In the genomic region with DNA sequence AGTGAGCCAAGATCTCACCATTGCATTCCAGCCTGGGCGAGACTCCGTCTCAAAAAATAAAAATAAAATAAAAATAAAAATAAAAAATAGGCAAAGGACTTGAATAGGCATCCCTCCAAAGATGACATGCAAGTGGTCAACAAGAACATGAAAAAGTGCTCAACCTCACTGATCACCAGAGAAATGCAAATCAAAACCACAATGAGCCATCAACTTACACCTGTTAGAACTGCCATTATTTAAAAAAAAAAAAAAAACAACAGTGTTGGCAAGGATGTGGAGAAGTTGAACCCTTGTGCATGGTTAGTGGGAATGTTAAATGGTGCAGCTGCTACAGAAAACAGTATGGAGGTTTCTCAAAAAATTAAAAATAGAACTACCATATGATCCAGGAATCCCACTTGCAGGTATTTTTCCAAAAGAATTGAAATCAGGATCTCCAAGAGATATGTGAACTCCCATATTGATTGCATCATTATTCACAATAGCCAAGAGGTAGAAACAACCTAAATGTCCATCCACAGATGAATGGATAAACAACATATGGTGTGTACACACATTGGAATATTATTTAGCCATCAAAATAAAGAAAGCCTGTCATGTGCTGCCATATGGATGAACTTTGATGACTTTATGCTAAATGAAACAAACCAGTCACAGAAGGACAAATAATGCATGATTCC, we compare ENCODE assay signal across 22 cellular contexts. TPM values are rescaled to one million over a fixed set of nuclear protein-coding genes. Genes with fewer than 3 reads are reported as not detected.
DNase-seq lines count a peak whose midpoint lies in the region; ATAC-seq, FAIRE-seq and TF ChIP-seq lines count a peak whose summit lies in the region.
"Had no signal": no experiment of that assay in that cellular context is flagged by ENCODE, and none has a peak within 500 bp of the region (broad histone marks: within the 10 kb centered on the region; RNA-seq: fewer than 3 reads in every experiment).

No MANE protein-coding gene starts in this region.

- POLR2A ChIA-PET in K562 (lab: Yijun Ruan, JAX), result no interaction called here

- H3K4me3 ChIP-seq in K562 (no peak overlapping the region), SJCRH30 (no peak overlapping the region)
- H3K4me3 ChIP-seq: mucosa of descending colon, sigmoid colon had no signal

- H4K20me1 ChIP-seq in K562 (replicated peaks; ENCODE audit: control insufficient read depth, insufficient read depth, low read length), result no peaks in the 10 kb centered on the region

- H3K4me1 ChIP-seq in K562 (replicated peaks in 1 of 2; ENCODE audit: control insufficient read depth in 2 of 2, insufficient read depth in 2 of 2, low read length in 2 of 2), result peaks cover 23 to 29% of the 10 kb centered on the region in 2 experiments
- 0 out of 2 replicates have a peak, but pooled peaks cover 4% of the 10 kb centered on the region for H3K4me1 ChIP-seq in SJCRH30
- H3K4me1 ChIP-seq: sigmoid colon had no signal

- no peaks in the 10 kb centered on the region for H3K9me1 ChIP-seq in K562 (ENCODE audit: control insufficient read depth, insufficient read depth, low read length)

- no peak for TF ChIP-seq RAD21 in K562 (CRISPR knock-in tag; conservative IDR thresholded peaks at IDR 0.05 in 1 of 2, IDR thresholded peaks at IDR 0.05 in 1 of 2)

- FAIRE-seq in K562 (lab: Jason Lieb, UNC), result no peak
- FAIRE-seq: colon, TTC549 had no signal

- TF ChIP-seq EP300 in K562 (IDR thresholded peaks at IDR 0.05; ENCODE audit: low read length), result no peak

- TF ChIP-seq POLR2A in K562 (conservative IDR thresholded peaks at IDR 0.05), result no peak

- no peak for TF ChIP-seq CTCF in K562 (IDR thresholded peaks at IDR 0.05 in 2 of 3, conservative IDR thresholded peaks at IDR 0.05 in 1 of 3; ENCODE audit: insufficient read depth in 2 of 3, low read depth in 1 of 3, low read length in 3 of 3)

- H3K27me3 ChIP-seq in K562 (ENCODE audit: control insufficient read depth in 2 of 2, insufficient read depth in 2 of 2, low read length in 2 of 2) (no peaks in the 10 kb centered on the region), SJCRH30 (peaks cover 3% of the 10 kb centered on the region; the same call in 1 of the 2 replicates)
- H3K27me3 ChIP-seq: sigmoid colon had no signal

- H3K79me2 ChIP-seq in K562 (ENCODE audit: control insufficient read depth, insufficient read depth, low read length), result no peaks in the 10 kb centered on the region

- in situ Hi-C loops in K562 (cut with MboI), result loop anchor here (25.0 kb wide), 2 partner anchors 509 to 834 kb away; partner anchors contain the start of gene FOXS1

- H3K36me3 ChIP-seq in K562 (ENCODE audit: control insufficient read depth, insufficient read depth, low read length) (no peaks in the 10 kb centered on the region), SJCRH30 (no peaks in the 10 kb centered on the region)
- H3K36me3 ChIP-seq: sigmoid colon had no signal

- no peak overlapping the region for H3K9ac ChIP-seq in K562 (ENCODE audit: insufficient read depth in 1 of 2, low read depth in 2 of 2, low read length in 2 of 2)

- no TSS peak for BruUV-seq in K562 (replicated peaks; lab: Mats Ljungman, UMichigan)

- CTCF ChIA-PET in K562 (lab: Yijun Ruan, JAX; ENCODE audit: low intra/inter-chr PET ratio), result no interaction called here

- no peak overlapping the region for H2AFZ ChIP-seq in K562 (ENCODE audit: low read depth, low read length)

- ATAC-seq in GM18517 (IDR thresholded peaks at IDR 0.05; ENCODE audit: unreplicated experiment) (peak; percentile 79), GM21576 (IDR thresholded peaks at IDR 0.05; ENCODE audit: unreplicated experiment) (peak; percentile 41), HG03432 (IDR thresholded peaks at IDR 0.05; ENCODE audit: unreplicated experiment) (peak; percentile 53), K562 (no peak)
- ATAC-seq: left lobe of liver, mucosa of descending colon, Panc1 had no signal

- intact Hi-C loops in K562 (cut with micrococcal nuclease), result no loop called here

- WGBS in K562 (ENCODE audit: insufficient coverage, low coverage, missing lambda C conversion rate), result 91% methylated on average over 2 of the region's 2 CpGs

- H3K4me2 ChIP-seq in K562 (ENCODE audit: insufficient read depth, low read length), result no peak overlapping the region

- DNase-seq in K562 (ENCODE audit: extremely low read depth in 1 of 4, low spot score in 3 of 4), result no peak
- DNase-seq in GF-D8 (lab: John Stamatoyannopoulos, UW), result no peak
- no peak for DNase-seq in COR-L47 (lab: John Stamatoyannopoulos, UW)
- no peak for DNase-seq in AG08395 (ENCODE audit: low spot score)
- no peak for DNase-seq in SJCRH30
- DNase-seq: activated T-cell treated with anti-CD3 and anti-CD28 coated beads, Interleukin-2, amount 50 U/mL, for 1 hour; HFFc6; mucosa of descending colon; NCI-H2081 treated with DMSO at 0.1 percent for 48 hours; NCI-H748 treated with DMSO at 0.1 percent for 48 hours; nucleus accumbens; sigmoid colon; stimulated activated CD4-positive, alpha-beta T cell treated with anti-CD3 and anti-CD28 coated beads, Interleukin-2, amount 100 ng/mL, for 48 hours had no signal

- H3K27ac ChIP-seq in K562 (ENCODE audit: extremely low read depth, low read depth, low read length), result no peak overlapping the region
- no peak overlapping the region for H3K27ac ChIP-seq in SJCRH30
- H3K27ac ChIP-seq: sigmoid colon had no signal

- H3K9me3 ChIP-seq in K562 (replicated peaks; ENCODE audit: control insufficient read depth, insufficient read depth, low read depth, low read length) (no peaks in the 10 kb centered on the region), SJCRH30 (replicated peaks) (no peaks in the 10 kb centered on the region)
- H3K9me3 ChIP-seq: mucosa of descending colon, sigmoid colon had no signal

TF ChIP-seq in K562, 482 proteins besides CTCF, POLR2A, EP300 and RAD21:
- 0 out of 2 replicates have a peak, but pooled peaks have one; percentile 20 for TF ChIP-seq ZSCAN32 (CRISPR knock-in tag; IDR thresholded peaks at IDR 0.05)
- no peak for TF ChIP-seq MAFK (IDR thresholded peaks at IDR 0.05; ENCODE audit: low read length)
- TF ChIP-seq BRD4 (IDR thresholded peaks at IDR 0.05), result no peak
- peak; percentile 74 for TF ChIP-seq ATF3 (IDR thresholded peaks at IDR 0.05)
- TF ChIP-seq ATF3 (CRISPR knock-in tag; conservative IDR thresholded peaks at IDR 0.05), result no peak
- no peak for TF ChIP-seq CEBPG (CRISPR knock-in tag; IDR thresholded peaks at IDR 0.05)
- peak; percentile 66 to 76 for TF ChIP-seq CEBPG (tag; conservative IDR thresholded peaks at IDR 0.05 in 1 of 2, IDR thresholded peaks at IDR 0.05 in 1 of 2)
- TF ChIP-seq CEBPB (tag; IDR thresholded peaks at IDR 0.05), result peak; percentile 38; the same call in 1 of the 2 replicates

RNA-seq across cellular contexts. Expression of gene C20orf203, which starts 2.8 kb away (rescaled TPM):
- 15.7 and 23.6 TPM in 2 replicates for total RNA-seq in K562 (2011; cell fraction: chromatin; rRNA removed; ENCODE audit: low replicate concordance)
- 8.0 and 10.7 TPM in 2 replicates for total RNA-seq in K562 (2011; cell fraction: nucleolus; rRNA removed)
- 19.4 and 25.1 TPM in 2 replicates for total RNA-seq in K562 (2011; cell fraction: nucleoplasm; rRNA removed)
- total RNA-seq in K562 (2014; rRNA removed) (0.68 and 0.78 TPM in 2 replicates), K562 (2014; rRNA removed; fragmentation: Illumina TruSeq; extraction: Trizol) (0.48 and 0.62 TPM in 2 replicates), K562 (2015; rRNA removed; fragmentation: Illumina TruSeq; extraction: Trizol) (0.57 and 0.58 TPM in 2 replicates), K562 (2021) (2.0 and 2.4 TPM in 2 replicates)
- polyA plus RNA-seq in K562 (2011; rRNA removed) (0.52 and 1.5 TPM in 2 replicates), K562 (2014; fragmentation: Illumina TruSeq; extraction: Trizol) (0.58 and 0.68 TPM in 2 replicates), K562 (2014; fragmentation: Nextera tagmentation; extraction: Ambion mirVana) (under 1 TPM; 0.56 to 0.69 TPM), K562 (2014; rRNA removed) (2.0 and 2.3 TPM in 2 replicates)
- polyA plus RNA-seq in K562 (2011; cell fraction: cytosol; rRNA removed), result 0.60 and 1.3 TPM in 2 replicates
- 3.0 and 4.6 TPM in 2 replicates for polyA plus RNA-seq in K562 (2011; cell fraction: nucleus; rRNA removed)
- 0.73 and 1.5 TPM in 2 replicates for polyA plus RNA-seq in K562 (2012)
- 0.21 and 0.72 TPM in 2 replicates for polyA minus RNA-seq in K562 (2011; rRNA and poly(A)+ RNA removed)
- 0.64 TPM in 1 of 2 replicates, not detected in the other for polyA minus RNA-seq in K562 (2011; cell fraction: cytosol; rRNA and poly(A)+ RNA removed)
- 0.81 and 4.7 TPM in 2 replicates for polyA minus RNA-seq in K562 (2011; cell fraction: nucleus; rRNA and poly(A)+ RNA removed)
- not detected in 2 replicates for total RNA-seq in SJCRH30 (2014; rRNA removed; shearing (Covaris generic))
- total RNA-seq: fibroblast of villous mesenchyme, HFFc6, HT-29, left lobe of liver had no signal
